In genomic region chr13:112741185-112741755, GRCh38 we compare ENCODE assay signal across 8 cellular contexts. TPM values are rescaled to one million over a fixed set of nuclear protein-coding genes. Genes with fewer than 3 reads are reported as not detected.
DNase-seq lines count a peak whose midpoint lies in the region; TF ChIP-seq lines count a peak whose summit lies in the region.
"Had no signal": no experiment of that assay in that cellular context is flagged by ENCODE, and none has a peak within 500 bp of the region (broad histone marks: within the 10 kb centered on the region; RNA-seq: fewer than 3 reads in every experiment).

No MANE protein-coding gene starts in this region.

- H3F3A ChIP-seq in MM.1S (ENCODE audit: insufficient read depth, low read length): no peaks in the 10 kb centered on the region

- H2AFZ ChIP-seq in MM.1S (ENCODE audit: low read length): no peak overlapping the region

- H3K79me2 ChIP-seq in MM.1S (ENCODE audit: low read length): peaks cover 62% of the 10 kb centered on the region

- H3K4me3 ChIP-seq in SK-N-MC (peak overlapping the region; percentile 63), esophagus muscularis mucosa (no peak overlapping the region), mucosa of stomach (ENCODE audit: low read length) (no peak overlapping the region), tibial nerve (peak overlapping the region in 1 of 4 donors; percentile 3), MM.1S (ENCODE audit: low read length) (no peak overlapping the region)

- intact Hi-C loops in esophagus muscularis mucosa (cut with DNase I): no loop called here

- no peak overlapping the region for H3K4me2 ChIP-seq in MM.1S (ENCODE audit: low read depth, low read length)

- H3K9me3 ChIP-seq in SK-N-MC (ENCODE audit: low read depth, low read length): no peaks in the 10 kb centered on the region
- H3K9me3 ChIP-seq in esophagus muscularis mucosa: no peaks in the 10 kb centered on the region
- no peaks in the 10 kb centered on the region for H3K9me3 ChIP-seq in mucosa of stomach (ENCODE audit: control insufficient read depth, low read length)
- H3K9me3 ChIP-seq in tibial nerve: no peaks in the 10 kb centered on the region
- H3K9me3 ChIP-seq in MM.1S (replicated peaks; ENCODE audit: insufficient read depth, low read length): no peaks in the 10 kb centered on the region

- no peaks in the 10 kb centered on the region for H3K36me3 ChIP-seq in SK-N-MC (ENCODE audit: insufficient read depth, low read length)
- no peaks in the 10 kb centered on the region for H3K36me3 ChIP-seq in esophagus muscularis mucosa
- no peaks in the 10 kb centered on the region for H3K36me3 ChIP-seq in mucosa of stomach (ENCODE audit: control insufficient read depth, insufficient read depth, low read length)
- no peaks in the 10 kb centered on the region for H3K36me3 ChIP-seq in tibial nerve
- H3K36me3 ChIP-seq in MM.1S (replicated peaks; ENCODE audit: insufficient read depth, low read length): no peaks in the 10 kb centered on the region

- H3K9ac ChIP-seq in SK-N-MC (ENCODE audit: insufficient read length) (peak overlapping the region; percentile 71), mucosa of stomach (ENCODE audit: low read length) (peak overlapping the region; percentile 37), MM.1S (ENCODE audit: low read length) (no peak overlapping the region)

- H3K9me2 ChIP-seq in MM.1S (replicated peaks; ENCODE audit: insufficient read depth, low read length): no peaks in the 10 kb centered on the region

- no peak for DNase-seq in SK-N-MC (ENCODE audit: low read depth, low spot score)
- no peak for DNase-seq in esophagus muscularis mucosa (ENCODE audit: extremely low spot score)
- DNase-seq in tibial nerve (ENCODE audit: low spot score in 2 of 2): no peak
- DNase-seq in NCI-H2196 treated with DMSO at 0.1 percent for 48 hours (lab: John Stamatoyannopoulos, UW; ENCODE audit: unreplicated experiment): no peak
- no peak for DNase-seq in MM.1S
- DNase-seq in SK-N-DZ (ENCODE audit: low spot score): no peak
- DNase-seq: small intestine had no signal

- 89% methylated on average over 15 of the region's 15 CpGs for WGBS in esophagus muscularis mucosa
- WGBS in tibial nerve, 2 donors: 75 to 84% methylated on average over 14 to 15 of the region's 15 CpGs

- no peaks in the 10 kb centered on the region for H4K20me1 ChIP-seq in MM.1S (ENCODE audit: insufficient read depth, low read length)

- H3K27me3 ChIP-seq in esophagus muscularis mucosa (no peaks in the 10 kb centered on the region), mucosa of stomach (ENCODE audit: control insufficient read depth, insufficient read depth, low read length) (no peaks in the 10 kb centered on the region), tibial nerve (no peaks in the 10 kb centered on the region), MM.1S (replicated peaks; ENCODE audit: insufficient read depth, low read length) (no peaks in the 10 kb centered on the region)

- TF ChIP-seq EP300 in esophagus muscularis mucosa (IDR thresholded peaks at IDR 0.05) (no peak), tibial nerve (IDR thresholded peaks at IDR 0.05) (no peak)

- H3K4me1 ChIP-seq in esophagus muscularis mucosa (peaks cover 20 to 38% (median 29%) of the 10 kb centered on the region in 4 donors), mucosa of stomach (ENCODE audit: control insufficient read depth, insufficient read depth, low read length) (peaks cover 4% of the 10 kb centered on the region), tibial nerve (peaks cover 0 to 38% (median 7%) of the 10 kb centered on the region in 4 donors), MM.1S (ENCODE audit: low read length) (no peaks in the 10 kb centered on the region)

- TF ChIP-seq CTCF in esophagus muscularis mucosa (IDR thresholded peaks at IDR 0.05) (no peak), tibial nerve (IDR thresholded peaks at IDR 0.05) (no peak), MM.1S (IDR thresholded peaks at IDR 0.05; ENCODE audit: low read length) (no peak)

- H3K27ac ChIP-seq in SK-N-MC: peak overlapping the region; percentile 95
- H3K27ac ChIP-seq in esophagus muscularis mucosa (replicated peaks in 1 of 4): peak overlapping the region in 3 of 4 donors; percentile 38 to 45 (median 42)
- peak overlapping the region; percentile 66 to 94 (median 84) for H3K27ac ChIP-seq in tibial nerve
- H3K27ac ChIP-seq in MM.1S (ENCODE audit: low read length): no peak overlapping the region

- no peak for TF ChIP-seq POLR2A in esophagus muscularis mucosa (IDR thresholded peaks at IDR 0.05; ENCODE audit: low read depth)
- no peak for TF ChIP-seq POLR2A in tibial nerve (IDR thresholded peaks at IDR 0.05)

RNA-seq across cellular contexts. Expression of gene ATP11A, which starts 51.4 kb away (rescaled TPM):
- total RNA-seq in esophagus muscularis mucosa: 10 to 100 TPM; 11.2 to 27.8 (median 14.3) TPM
- total RNA-seq in tibial nerve: 10 to 100 TPM; 24.7 to 61.5 (median 35.0) TPM
- polyA plus RNA-seq in SK-N-DZ (2014; cell fraction: cytosol; rRNA removed): 5.8 and 7.6 TPM in 2 replicates
- 19.1 and 51.5 TPM in 2 replicates for polyA plus RNA-seq in SK-N-DZ (2014; cell fraction: nucleus; rRNA removed)
